In the genomic region with DNA sequence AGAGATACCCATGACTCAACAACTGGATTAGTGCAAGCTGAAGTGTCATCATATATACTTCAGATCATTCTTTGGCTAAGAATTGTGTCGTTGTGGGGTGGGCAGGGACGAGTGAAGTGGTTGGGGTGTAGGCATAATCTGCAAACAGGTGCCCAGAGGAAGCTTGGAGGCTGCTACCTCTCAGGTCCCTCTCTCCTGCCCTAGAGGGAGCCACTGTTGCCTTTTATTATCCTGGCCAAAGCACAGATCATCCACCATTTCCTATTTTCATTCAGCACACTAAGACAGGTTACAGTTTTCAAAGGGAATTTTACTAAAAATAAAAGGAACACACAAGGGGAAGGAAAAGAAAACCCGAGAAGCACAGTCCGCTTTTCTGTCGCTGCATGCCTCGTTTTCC, we compare ENCODE assay signal across 25 cellular contexts.
"Had no signal": no experiment of that assay in that cellular context is flagged by ENCODE, and none has a peak within 500 bp of the region (broad histone marks: within the 10 kb centered on the region; RNA-seq: fewer than 3 reads in every experiment).

No MANE protein-coding gene starts in this region.

- H3K4me3 ChIP-seq: MG63, Peyer's patch, SJCRH30 had no signal

- ATAC-seq: activated T-helper 17 cell treated with anti-CD3 and anti-CD28 coated beads, Interleukin-2, amount 50 U/mL, for 72 hours had no signal

- H3K36me3 ChIP-seq: MG63, Peyer's patch, SJCRH30 had no signal

- H3K9ac ChIP-seq: KMS-11, SK-N-SH had no signal

- H3K4me2 ChIP-seq: KMS-11, SK-N-SH had no signal

- H3K27me3 Mint-ChIP-seq: activated CD4-positive, alpha-beta memory T cell treated with anti-CD3 and anti-CD28 coated beads for 36 hours; activated CD4-positive, alpha-beta T cell treated with anti-CD3 and anti-CD28 coated beads, Interleukin-2, amount 10 ng/mL, durations not matched to agents 7 days and 5 days; activated naive CD4-positive, alpha-beta T cell treated with anti-CD3 and anti-CD28 coated beads, Interleukin-2, amount 10 ng/mL, durations not matched to agents 7 days and 5 days; activated naive CD8-positive, alpha-beta T cell treated with anti-CD3 and anti-CD28 coated beads for 36 hours; activated T-helper 17 cell treated with anti-CD3 and anti-CD28 coated beads, Interleukin-2, amount 50 U/mL, for 72 hours had no signal

- H3K4me1 Mint-ChIP-seq: activated CD4-positive, alpha-beta T cell treated with anti-CD3 and anti-CD28 coated beads, Interleukin-2, amount 10 ng/mL, durations not matched to agents 7 days and 5 days; activated naive CD4-positive, alpha-beta T cell treated with anti-CD3 and anti-CD28 coated beads, Interleukin-2, amount 10 ng/mL, durations not matched to agents 7 days and 5 days; activated naive CD8-positive, alpha-beta T cell treated with anti-CD3 and anti-CD28 coated beads for 36 hours; activated T-helper 17 cell treated with anti-CD3 and anti-CD28 coated beads, Interleukin-2, amount 50 U/mL, for 72 hours had no signal

- H3K27me3 ChIP-seq: MG63, Peyer's patch, SJCRH30 had no signal

- H3K9me3 ChIP-seq: MG63, SJCRH30, SK-N-SH had no signal

- H3K4me3 Mint-ChIP-seq: activated CD4-positive, alpha-beta memory T cell treated with anti-CD3 and anti-CD28 coated beads for 36 hours; activated CD4-positive, alpha-beta T cell treated with anti-CD3 and anti-CD28 coated beads, Interleukin-2, amount 10 ng/mL, durations not matched to agents 7 days and 5 days; activated naive CD4-positive, alpha-beta T cell treated with anti-CD3 and anti-CD28 coated beads, Interleukin-2, amount 10 ng/mL, durations not matched to agents 7 days and 5 days; activated naive CD8-positive, alpha-beta T cell treated with anti-CD3 and anti-CD28 coated beads for 36 hours; activated T-helper 17 cell treated with anti-CD3 and anti-CD28 coated beads, Interleukin-2, amount 50 U/mL, for 72 hours had no signal

- DNase-seq: activated CD4-positive, alpha-beta memory T cell treated with anti-CD3 and anti-CD28 coated beads for 36 hours; activated CD4-positive, alpha-beta T cell treated with anti-CD3 and anti-CD28 coated beads, Interleukin-2, amount 10 ng/mL, durations not matched to agents 7 days and 5 days; activated CD4-positive, CD25-positive, alpha-beta regulatory T cell; activated CD8-positive, alpha-beta memory T cell treated with anti-CD3 and anti-CD28 coated beads for 24 hours; activated gamma-delta T cell; activated naive CD4-positive, alpha-beta T cell treated with anti-CD3 and anti-CD28 coated beads, Interleukin-2, amount 10 ng/mL, durations not matched to agents 7 days and 5 days; activated naive CD8-positive, alpha-beta T cell treated with anti-CD3 and anti-CD28 coated beads for 36 hours; activated T-cell treated with anti-CD3 and anti-CD28 coated beads, Interleukin-2, amount 50 U/mL, for 48 hours; cerebellar nuclear complex; MG63; MV-4-11; NCI-H1092 treated with DMSO at 0.1 percent for 48 hours; NCI-H1417 treated with DMSO at 0.1 percent for 48 hours; NCI-H1694; NCI-H2029 treated with DMSO at 0.1 percent for 48 hours; NCI-H446; NCI-H524; Peyer's patch; Right ventricle myocardium superior; SJCRH30; SK-N-SH; SW 1271 had no signal

- H3K4me1 ChIP-seq: Peyer's patch, SJCRH30 had no signal

- H3K27ac Mint-ChIP-seq: activated CD4-positive, alpha-beta memory T cell treated with anti-CD3 and anti-CD28 coated beads for 36 hours; activated CD4-positive, alpha-beta T cell treated with anti-CD3 and anti-CD28 coated beads, Interleukin-2, amount 10 ng/mL, durations not matched to agents 7 days and 5 days; activated naive CD4-positive, alpha-beta T cell treated with anti-CD3 and anti-CD28 coated beads, Interleukin-2, amount 10 ng/mL, durations not matched to agents 7 days and 5 days; activated naive CD8-positive, alpha-beta T cell treated with anti-CD3 and anti-CD28 coated beads for 36 hours; activated T-helper 17 cell treated with anti-CD3 and anti-CD28 coated beads, Interleukin-2, amount 50 U/mL, for 72 hours had no signal

- H3K9me3 Mint-ChIP-seq: activated CD4-positive, alpha-beta T cell treated with anti-CD3 and anti-CD28 coated beads, Interleukin-2, amount 10 ng/mL, durations not matched to agents 7 days and 5 days; activated T-helper 17 cell treated with anti-CD3 and anti-CD28 coated beads, Interleukin-2, amount 50 U/mL, for 72 hours had no signal

- H3K27ac ChIP-seq: KMS-11, Peyer's patch, RWPE1, SJCRH30 had no signal

- H3K36me3 Mint-ChIP-seq: activated CD4-positive, alpha-beta memory T cell treated with anti-CD3 and anti-CD28 coated beads for 36 hours; activated naive CD4-positive, alpha-beta T cell treated with anti-CD3 and anti-CD28 coated beads, Interleukin-2, amount 10 ng/mL, durations not matched to agents 7 days and 5 days; activated naive CD8-positive, alpha-beta T cell treated with anti-CD3 and anti-CD28 coated beads for 36 hours had no signal
